In genomic region chr9:133991211-133991921, GRCh38 we compare ENCODE assay signal across 8 cellular contexts. TPM values are rescaled to one million over a fixed set of nuclear protein-coding genes. Genes with fewer than 3 reads are reported as not detected.
DNase-seq lines count a peak whose midpoint lies in the region; ATAC-seq, FAIRE-seq and TF ChIP-seq lines count a peak whose summit lies in the region.

No MANE protein-coding gene starts in this region.

- peaks cover 61% of the 10 kb centered on the region for H3K79me2 ChIP-seq in OCI-LY3 (ENCODE audit: low read length)

- H3K27ac ChIP-seq in BLaER1 (peak overlapping the region; percentile 92), OCI-LY3 (ENCODE audit: low read length) (0 out of 2 replicates have a peak overlapping the region, but pooled peaks have one; percentile 67)

- H3K4me3 ChIP-seq in BLaER1 (peak overlapping the region; percentile 94), OCI-LY3 (ENCODE audit: low read length) (peak overlapping the region; percentile 90)

- H3K36me3 ChIP-seq in BLaER1 (no peaks in the 10 kb centered on the region), OCI-LY3 (replicated peaks; ENCODE audit: low read depth, low read length) (peaks cover 5% of the 10 kb centered on the region)

- no peak for FAIRE-seq in GM19239 (lab: Jason Lieb, UNC)

- no peak overlapping the region for H3K27ac Mint-ChIP-seq in endothelial cell (ENCODE audit: unreplicated experiment)
- no peak overlapping the region for H3K27ac Mint-ChIP-seq in natural killer cell treated with Interleukin-12 subunit alpha and Interleukin-12 subunit beta and Interleukin-15 and Interleukin-18, amount 100 ng/mL, for 72 hours

- H3K27me3 ChIP-seq in BLaER1 (no peaks in the 10 kb centered on the region), OCI-LY3 (ENCODE audit: low read depth, low read length) (no peaks in the 10 kb centered on the region)

- H3K9me3 ChIP-seq in BLaER1 = no peaks in the 10 kb centered on the region
- H3K9me3 ChIP-seq in OCI-LY3 (ENCODE audit: insufficient read depth, low read length) = no peaks in the 10 kb centered on the region

- peaks cover 65% of the 10 kb centered on the region for H3K4me1 ChIP-seq in BLaER1
- peaks cover 26% of the 10 kb centered on the region for H3K4me1 ChIP-seq in OCI-LY3 (ENCODE audit: low read length)

- no peaks in the 10 kb centered on the region for H3K9me3 Mint-ChIP-seq in endothelial cell (ENCODE audit: unreplicated experiment)
- H3K9me3 Mint-ChIP-seq in natural killer cell treated with Interleukin-12 subunit alpha and Interleukin-12 subunit beta and Interleukin-15 and Interleukin-18, amount 100 ng/mL, for 72 hours = no peaks in the 10 kb centered on the region

- TF ChIP-seq CTCF in OCI-LY3 (IDR thresholded peaks at IDR 0.05; ENCODE audit: low read depth, low read length) (no peak), endothelial cell (IDR thresholded peaks at IDR 0.05; ENCODE audit: unreplicated experiment) (no peak)

- peak overlapping the region; percentile 92 for H3K9ac ChIP-seq in BLaER1
- peak overlapping the region; percentile 96 for H3K9ac ChIP-seq in OCI-LY3 (ENCODE audit: low read length)

- H4K20me1 ChIP-seq in BLaER1 (peaks cover 65% of the 10 kb centered on the region), OCI-LY3 (ENCODE audit: insufficient read depth, low read length) (peaks cover 47% of the 10 kb centered on the region)

- peak overlapping the region; percentile 100 for H3K4me2 ChIP-seq in BLaER1
- peak overlapping the region; percentile 84 for H3K4me2 ChIP-seq in OCI-LY3 (ENCODE audit: low read length)

- H3K27me3 Mint-ChIP-seq in endothelial cell (ENCODE audit: unreplicated experiment) = peaks cover 5% of the 10 kb centered on the region
- H3K27me3 Mint-ChIP-seq in natural killer cell treated with Interleukin-12 subunit alpha and Interleukin-12 subunit beta and Interleukin-15 and Interleukin-18, amount 100 ng/mL, for 72 hours = no peaks in the 10 kb centered on the region

- H3K36me3 Mint-ChIP-seq in endothelial cell (ENCODE audit: low read depth, unreplicated experiment) = no peaks in the 10 kb centered on the region
- H3K36me3 Mint-ChIP-seq in natural killer cell treated with Interleukin-12 subunit alpha and Interleukin-12 subunit beta and Interleukin-15 and Interleukin-18, amount 100 ng/mL, for 72 hours = no peaks in the 10 kb centered on the region

- peak; percentile 7 for ATAC-seq in GM21381 (IDR thresholded peaks at IDR 0.05; ENCODE audit: unreplicated experiment)
- ATAC-seq in natural killer cell treated with Interleukin-12 subunit alpha and Interleukin-12 subunit beta and Interleukin-15 and Interleukin-18, amount 100 ng/mL, for 72 hours = no peak
- ATAC-seq in HG02571 (IDR thresholded peaks at IDR 0.05; ENCODE audit: unreplicated experiment) = no peak

- no peak overlapping the region for H2AFZ ChIP-seq in OCI-LY3 (ENCODE audit: low read depth, low read length)

- peak; percentile 23 for DNase-seq in endothelial cell (ENCODE audit: low spot score)
- peak; percentile 57 for DNase-seq in natural killer cell treated with Interleukin-12 subunit alpha and Interleukin-12 subunit beta and Interleukin-15 and Interleukin-18, amount 100 ng/mL, for 72 hours (ENCODE audit: low spot score)
- no peak for DNase-seq in NCI-H1105 (lab: John Stamatoyannopoulos, UW)
- no peak for DNase-seq in GM19239 (ENCODE audit: insufficient read length, low spot score)

- H3K4me1 Mint-ChIP-seq in endothelial cell (ENCODE audit: unreplicated experiment) = no peaks in the 10 kb centered on the region
- H3K4me1 Mint-ChIP-seq in natural killer cell treated with Interleukin-12 subunit alpha and Interleukin-12 subunit beta and Interleukin-15 and Interleukin-18, amount 100 ng/mL, for 72 hours (ENCODE audit: low read depth in 2 of 2) = no peaks in the 10 kb centered on the region

- H3K4me3 Mint-ChIP-seq in endothelial cell (ENCODE audit: unreplicated experiment) = peak overlapping the region; percentile 89
- peak overlapping the region; percentile 22 for H3K4me3 Mint-ChIP-seq in natural killer cell treated with Interleukin-12 subunit alpha and Interleukin-12 subunit beta and Interleukin-15 and Interleukin-18, amount 100 ng/mL, for 72 hours

RNA-seq across cellular contexts. Expression of gene VAV2, which starts 0.8 kb away (rescaled TPM):
- total RNA-seq in endothelial cell (ENCODE audit: unreplicated experiment) = 27.2 TPM
- total RNA-seq in natural killer cell treated with Interleukin-12 subunit alpha and Interleukin-12 subunit beta and Interleukin-15 and Interleukin-18, amount 100 ng/mL, for 72 hours = 1 to 10 TPM; 1.9 to 6.7 TPM

RNA-seq across cellular contexts. Expression of gene BRD3OS, which starts 33.9 kb away (rescaled TPM):
- 11.4 TPM for total RNA-seq in endothelial cell (ENCODE audit: unreplicated experiment)
- total RNA-seq in natural killer cell treated with Interleukin-12 subunit alpha and Interleukin-12 subunit beta and Interleukin-15 and Interleukin-18, amount 100 ng/mL, for 72 hours = 10 to 100 TPM in 1 of 2 donors, 1 to 10 TPM in 1; 9.6 to 10.7 TPM

Comparison
In these comparisons a context has a peak if more than half of its experiments do, and no peak if none do; other contexts are left out.
1. DNase-seq: peak in endothelial cell (single experiment) and natural killer cell treated with Interleukin-12 subunit alpha and Interleukin-12 subunit beta and Interleukin-15 and Interleukin-18, amount 100 ng/mL, for 72 hours (single experiment); none in NCI-H1105 (single experiment) and GM19239 (single experiment).